Comparison of ENCODE assay signal across 2 cellular contexts in genomic region chr7:129387537-129387936, GRCh38.
TF ChIP-seq lines count a peak whose summit lies in the region.

No MANE protein-coding gene starts in this region.

TF ChIP-seq in GM23338, 12 proteins besides CTCF, POLR2A, EP300 and RAD21 (continued from another document):
- TF ChIP-seq ZNF462 (CRISPR knock-in tag; IDR thresholded peaks at IDR 0.05) (no peak), ZNF331 (CRISPR knock-in tag; IDR thresholded peaks at IDR 0.05; ENCODE audit: low read depth) (no peak), CREB1 (CRISPR knock-in tag; IDR thresholded peaks at IDR 0.05; ENCODE audit: low read depth) (no peak), JUNB (IDR thresholded peaks at IDR 0.05; ENCODE audit: unreplicated experiment) (no peak), REST (IDR thresholded peaks at IDR 0.05; ENCODE audit: unreplicated experiment) (no peak), ZNF114 (CRISPR knock-in tag; IDR thresholded peaks at IDR 0.05) (no peak)
- TF ChIP-seq, protein P1, sequence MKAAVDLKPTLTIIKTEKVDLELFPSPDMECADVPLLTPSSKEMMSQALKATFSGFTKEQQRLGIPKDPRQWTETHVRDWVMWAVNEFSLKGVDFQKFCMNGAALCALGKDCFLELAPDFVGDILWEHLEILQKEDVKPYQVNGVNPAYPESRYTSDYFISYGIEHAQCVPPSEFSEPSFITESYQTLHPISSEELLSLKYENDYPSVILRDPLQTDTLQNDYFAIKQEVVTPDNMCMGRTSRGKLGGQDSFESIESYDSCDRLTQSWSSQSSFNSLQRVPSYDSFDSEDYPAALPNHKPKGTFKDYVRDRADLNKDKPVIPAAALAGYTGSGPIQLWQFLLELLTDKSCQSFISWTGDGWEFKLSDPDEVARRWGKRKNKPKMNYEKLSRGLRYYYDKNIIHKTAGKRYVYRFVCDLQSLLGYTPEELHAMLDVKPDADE (IDR thresholded peaks at IDR 0.05): no peak

TF ChIP-seq in WTC11, 78 proteins besides CTCF, POLR2A, EP300 and RAD21 (continued from another document):
- TF ChIP-seq GRHL2 (CRISPR knock-in tag; IDR thresholded peaks at IDR 0.05; ENCODE audit: insufficient replicate concordance, severe bottlenecking) (no peak), ZNF121 (CRISPR knock-in tag; IDR thresholded peaks at IDR 0.05) (no peak), TEAD4 (CRISPR knock-in tag; IDR thresholded peaks at IDR 0.05) (no peak), GABPB1 (CRISPR knock-in tag; IDR thresholded peaks at IDR 0.05) (no peak), NR1H2 (CRISPR knock-in tag; IDR thresholded peaks at IDR 0.05) (no peak), OVOL2 (CRISPR knock-in tag; IDR thresholded peaks at IDR 0.05; ENCODE audit: borderline replicate concordance) (no peak), FOXP1 (CRISPR knock-in tag; IDR thresholded peaks at IDR 0.05; ENCODE audit: borderline replicate concordance) (no peak)
- TF ChIP-seq, protein P2, sequence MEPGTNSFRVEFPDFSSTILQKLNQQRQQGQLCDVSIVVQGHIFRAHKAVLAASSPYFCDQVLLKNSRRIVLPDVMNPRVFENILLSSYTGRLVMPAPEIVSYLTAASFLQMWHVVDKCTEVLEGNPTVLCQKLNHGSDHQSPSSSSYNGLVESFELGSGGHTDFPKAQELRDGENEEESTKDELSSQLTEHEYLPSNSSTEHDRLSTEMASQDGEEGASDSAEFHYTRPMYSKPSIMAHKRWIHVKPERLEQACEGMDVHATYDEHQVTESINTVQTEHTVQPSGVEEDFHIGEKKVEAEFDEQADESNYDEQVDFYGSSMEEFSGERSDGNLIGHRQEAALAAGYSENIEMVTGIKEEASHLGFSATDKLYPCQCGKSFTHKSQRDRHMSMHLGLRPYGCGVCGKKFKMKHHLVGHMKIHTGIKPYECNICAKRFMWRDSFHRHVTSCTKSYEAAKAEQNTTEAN (CRISPR knock-in tag; IDR thresholded peaks at IDR 0.05): no peak
TF ChIP-seq in WTC11: peak in this region for 0.
